8 cellular contexts compared by ENCODE assay signal in the genomic region with DNA sequence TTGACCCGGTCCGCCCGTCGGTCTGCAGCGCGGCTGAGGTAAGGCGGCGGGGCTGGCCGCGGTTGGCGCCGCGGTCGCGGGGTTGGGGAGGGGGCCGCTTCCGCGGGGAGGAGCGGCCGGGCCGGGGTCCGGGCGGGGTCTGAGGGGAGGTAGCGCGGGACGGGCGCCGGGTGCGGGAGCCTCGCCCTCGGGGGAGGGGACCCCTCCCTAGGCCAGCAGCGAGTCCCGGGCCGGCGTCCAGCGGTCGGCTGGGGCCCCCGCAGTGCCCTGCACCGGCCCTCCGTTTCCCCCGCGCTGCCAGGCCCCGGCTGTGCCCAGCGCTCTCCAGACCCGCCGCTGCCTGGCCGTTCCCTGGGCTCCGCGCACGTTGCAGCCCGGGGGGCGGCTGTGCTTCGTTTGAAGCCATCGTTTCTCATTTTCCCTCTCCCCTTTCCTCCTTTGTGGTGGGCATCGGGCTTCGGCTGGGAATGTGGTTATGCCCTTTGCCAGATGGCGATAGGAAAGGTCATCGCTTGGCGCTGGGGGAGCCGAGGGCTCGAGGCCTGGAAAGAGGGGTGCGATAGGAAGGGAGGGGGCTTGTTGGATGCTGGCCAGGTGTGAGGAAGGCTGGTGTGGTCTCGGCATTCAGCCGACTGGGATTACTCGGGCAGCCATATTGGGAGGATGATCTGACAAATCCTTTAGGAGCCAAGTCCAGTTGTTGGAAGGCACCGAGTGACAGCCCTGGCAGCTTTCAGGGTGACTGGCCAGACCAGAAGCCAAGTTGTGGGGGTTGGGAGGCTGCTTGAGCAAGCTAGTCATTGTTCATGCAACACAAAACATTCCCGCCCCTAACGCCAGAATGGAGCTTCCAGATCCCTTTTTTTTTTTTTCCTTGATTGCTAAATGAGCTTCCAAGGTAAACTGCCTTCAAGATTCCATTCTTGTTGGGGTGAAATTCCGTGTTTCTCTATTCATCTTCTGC.
DNase-seq lines count a peak whose midpoint lies in the region; ATAC-seq and TF ChIP-seq lines count a peak whose summit lies in the region.

No MANE protein-coding gene starts in this region.

- in situ Hi-C loops in T47D (cut with HindIII; ENCODE audit: low pct_unique_long_range_greater_than_20kb, low sequenced_read_pairs), result no loop called here

- H3K4me1 ChIP-seq in BLaER1 treated with 17β-estradiol and CSF1 and Interleukin-3, amounts not matched to agents 10 nM and 100 nM, result peaks cover 15 to 45% (median 30%) of the 10 kb centered on the region in 10 experiments
- H3K4me1 ChIP-seq in HUES48 (ENCODE audit: control insufficient read depth, insufficient read depth, low read length) (peaks cover 14% of the 10 kb centered on the region), iPS DF 6.9 (ENCODE audit: control insufficient read depth, insufficient read depth, low read length) (no peaks in the 10 kb centered on the region)

- WGBS in iPS DF 6.9 (ENCODE audit: insufficient coverage, insufficient read length), result no CpG with 5 or more reads among the region's 69 CpGs

- peak overlapping the region; percentile 81 to 96 (median 86) for H3K27ac ChIP-seq in BLaER1 treated with 17β-estradiol and CSF1 and Interleukin-3, amounts not matched to agents 10 nM and 100 nM
- H3K27ac ChIP-seq in HUES48 (ENCODE audit: low read depth, low read length) (peak overlapping the region; percentile 84), iPS DF 6.9 (ENCODE audit: low read length) (no peak overlapping the region)

- peak overlapping the region; percentile 91 to 99 (median 98) for H3K4me3 ChIP-seq in BLaER1 treated with 17β-estradiol and CSF1 and Interleukin-3, amounts not matched to agents 10 nM and 100 nM
- H3K4me3 ChIP-seq in HUES48 (ENCODE audit: low read depth, low read length) (peak overlapping the region; percentile 91), iPS DF 6.9 (ENCODE audit: low read length) (peak overlapping the region; percentile 99)

- no peaks in the 10 kb centered on the region for H3K27me3 ChIP-seq in BLaER1 treated with 17β-estradiol and CSF1 and Interleukin-3, amounts not matched to agents 10 nM and 100 nM
- H3K27me3 ChIP-seq in HUES48 (ENCODE audit: control insufficient read depth, insufficient read depth, low read length), result no peaks in the 10 kb centered on the region
- no peaks in the 10 kb centered on the region for H3K27me3 ChIP-seq in iPS DF 6.9 (ENCODE audit: control insufficient read depth, insufficient read depth, low read length)

- H3K9ac ChIP-seq in BLaER1 treated with 17β-estradiol and CSF1 and Interleukin-3, amounts not matched to agents 10 nM and 100 nM, result peak overlapping the region; percentile 89 to 99 (median 92)
- H3K9ac ChIP-seq in HUES48 (ENCODE audit: low read depth, low read length), result peak overlapping the region; percentile 89

- peak; percentile 33 to 82 for DNase-seq in T47D (ENCODE audit: low read depth in 1 of 2, low spot score in 1 of 2)
- no peak for DNase-seq in iPS DF 6.9 (ENCODE audit: low read depth, low spot score)
- DNase-seq in putamen (ENCODE audit: low spot score), result peak; percentile 96
- no peak for DNase-seq in SKM-1 treated with dmso at 0.1 percent for 144 hours (lab: John Stamatoyannopoulos, UW; ENCODE audit: unreplicated experiment)

- no peaks in the 10 kb centered on the region for H3K36me3 ChIP-seq in BLaER1 treated with 17β-estradiol and CSF1 and Interleukin-3, amounts not matched to agents 10 nM and 100 nM
- H3K36me3 ChIP-seq in HUES48 (ENCODE audit: control insufficient read depth, insufficient read depth, low read length), result no peaks in the 10 kb centered on the region
- no peaks in the 10 kb centered on the region for H3K36me3 ChIP-seq in iPS DF 6.9 (ENCODE audit: control insufficient read depth, insufficient read depth, low read length)

- peaks cover 11 to 44% (median 38%) of the 10 kb centered on the region in 11 experiments; a peak in 19 of 22 replicates for H4K20me1 ChIP-seq in BLaER1 treated with 17β-estradiol and CSF1 and Interleukin-3, amounts not matched to agents 10 nM and 100 nM

- H3K9me3 ChIP-seq in BLaER1 treated with 17β-estradiol and CSF1 and Interleukin-3, amounts not matched to agents 10 nM and 100 nM (replicated peaks in 1 of 11), result no peaks in the 10 kb centered on the region
- no peaks in the 10 kb centered on the region for H3K9me3 ChIP-seq in HUES48 (ENCODE audit: control insufficient read depth, insufficient read depth, low read length)
- no peaks in the 10 kb centered on the region for H3K9me3 ChIP-seq in iPS DF 6.9 (ENCODE audit: control insufficient read depth, insufficient read depth, low read length)

- peak; percentile 5 for ATAC-seq in GM19452 (IDR thresholded peaks at IDR 0.05; ENCODE audit: unreplicated experiment)
- peak; percentile 11 for ATAC-seq in SK-N-SH treated with all-trans-retinoic acid at 6 μM for 48 hours

- peak overlapping the region; percentile 76 to 100 (median 94) for H3K4me2 ChIP-seq in BLaER1 treated with 17β-estradiol and CSF1 and Interleukin-3, amounts not matched to agents 10 nM and 100 nM

TF ChIP-seq in SK-N-SH treated with all-trans-retinoic acid at 6 μM for 48 hours, 23 proteins besides CTCF, POLR2A, EP300 and RAD21:
- TF ChIP-seq, protein P1, sequence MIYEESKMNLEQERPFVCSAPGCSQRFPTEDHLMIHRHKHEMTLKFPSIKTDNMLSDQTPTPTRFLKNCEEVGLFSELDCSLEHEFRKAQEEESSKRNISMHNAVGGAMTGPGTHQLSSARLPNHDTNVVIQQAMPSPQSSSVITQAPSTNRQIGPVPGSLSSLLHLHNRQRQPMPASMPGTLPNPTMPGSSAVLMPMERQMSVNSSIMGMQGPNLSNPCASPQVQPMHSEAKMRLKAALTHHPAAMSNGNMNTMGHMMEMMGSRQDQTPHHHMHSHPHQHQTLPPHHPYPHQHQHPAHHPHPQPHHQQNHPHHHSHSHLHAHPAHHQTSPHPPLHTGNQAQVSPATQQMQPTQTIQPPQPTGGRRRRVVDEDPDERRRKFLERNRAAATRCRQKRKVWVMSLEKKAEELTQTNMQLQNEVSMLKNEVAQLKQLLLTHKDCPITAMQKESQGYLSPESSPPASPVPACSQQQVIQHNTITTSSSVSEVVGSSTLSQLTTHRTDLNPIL (CRISPR knock-in tag; IDR thresholded peaks at IDR 0.05; ENCODE audit: low read depth), result no peak
- TF ChIP-seq PPARA (CRISPR knock-in tag; IDR thresholded peaks at IDR 0.05; ENCODE audit: borderline replicate concordance), result no peak
- no peak for TF ChIP-seq ARNTL (CRISPR knock-in tag; IDR thresholded peaks at IDR 0.05; ENCODE audit: borderline replicate concordance, low read depth)
TF ChIP-seq in SK-N-SH treated with all-trans-retinoic acid at 6 μM for 48 hours: peak in this region for 0.

Comparison
In these comparisons a context has a peak if more than half of its experiments do, and no peak if none do; other contexts are left out.
1. DNase-seq: peak in T47D (2 of 2) and putamen (single experiment); none in iPS DF 6.9 (single experiment) and SKM-1 treated with dmso at 0.1 percent for 144 hours (single experiment).
2. Peak in every context shown above with its lines, with median percentiles within 50 percentile points of each other: H3K4me3 ChIP-seq.